ENCODE assay signal across 3 cellular contexts in genomic region chr3:140429791-140430190, GRCh38.
"Had no signal": no experiment of that assay in that cellular context is flagged by ENCODE, and none has a peak within 500 bp of the region (broad histone marks: within the 10 kb centered on the region; RNA-seq: fewer than 3 reads in every experiment).

No MANE protein-coding gene starts in this region.

- H3K4me3 ChIP-seq: GM12878 had no signal

- ATAC-seq: GM12878 had no signal

- DNase-seq: GDM1, GF-D8 had no signal
